8 cellular contexts compared by ENCODE assay signal in genomic region chr1:183543619-183544204, GRCh38.
DNase-seq lines count a peak whose midpoint lies in the region; ATAC-seq and TF ChIP-seq lines count a peak whose summit lies in the region.

No MANE protein-coding gene starts in this region.

- no peak overlapping the region for H3K4me3 ChIP-seq in astrocyte of the spinal cord (ENCODE audit: low read depth, low read length)

- DNase-seq in NCI-H345 (lab: John Stamatoyannopoulos, UW) (peak; percentile 12), NCI-H345 treated with DMSO at 0.1 percent for 48 hours (lab: John Stamatoyannopoulos, UW; ENCODE audit: unreplicated experiment) (no peak), HCEC 1CT (peak; percentile 70), NCI-H446 treated with DMSO at 0.1 percent for 48 hours (lab: John Stamatoyannopoulos, UW) (peak; percentile 60), astrocyte of the spinal cord (ENCODE audit: low read depth, low spot score) (peak; percentile 70), iris pigment epithelial cell (ENCODE audit: low read depth) (peak; percentile 76), stromal cell of bone marrow (ENCODE audit: low read depth) (peak; percentile 61)

- no peak for ATAC-seq in HG02798 (IDR thresholded peaks at IDR 0.05; ENCODE audit: poor library complexity, unreplicated experiment)

- in situ Hi-C loops in astrocyte of the spinal cord (cut with HindIII; ENCODE audit: low sequenced_read_pairs): no loop called here

- peak; percentile 79 for TF ChIP-seq CTCF in astrocyte of the spinal cord (IDR thresholded peaks at IDR 0.05; ENCODE audit: low read depth, low read length)
